Comparison of ENCODE assay signal across 1 cellular context in genomic region chr16:31458835-31459721, GRCh38.
TF ChIP-seq lines count a peak whose summit lies in the region.

Gene ARMC5 (plus strand): TSS chr16:31459501. CDS start chr16:31459525, 24 bp downstream.

TF ChIP-seq in HepG2, 621 proteins besides CTCF, POLR2A, EP300 and RAD21 (continued from another document and continues in another):
- no peak for TF ChIP-seq PRDM10 (CRISPR knock-in tag; IDR thresholded peaks at IDR 0.05; ENCODE audit: low read depth)
- TF ChIP-seq RFXAP (CRISPR knock-in tag; IDR thresholded peaks at IDR 0.05; ENCODE audit: borderline replicate concordance), result peak; percentile 81; the same call in 1 of the 2 replicates
- no peak for TF ChIP-seq THAP8 (CRISPR knock-in tag; IDR thresholded peaks at IDR 0.05; ENCODE audit: borderline replicate concordance)
- TF ChIP-seq ZFP62 (CRISPR knock-in tag; IDR thresholded peaks at IDR 0.05), result no peak
- no peak for TF ChIP-seq PRPF4 (IDR thresholded peaks at IDR 0.05; ENCODE audit: low read depth, low read length, poor library complexity, severe bottlenecking)
- TF ChIP-seq ATRX (CRISPR knock-in tag; IDR thresholded peaks at IDR 0.05; ENCODE audit: borderline replicate concordance), result no peak
- TF ChIP-seq CHD4 (IDR thresholded peaks at IDR 0.05; ENCODE audit: borderline replicate concordance, low read length), result no peak
- no peak for TF ChIP-seq BHLHE40 (IDR thresholded peaks at IDR 0.05; ENCODE audit: low read length)
- peak; percentile 67 for TF ChIP-seq NFAT5 (CRISPR knock-in tag; IDR thresholded peaks at IDR 0.05)
- TF ChIP-seq SMAD1 (CRISPR knock-in tag; IDR thresholded peaks at IDR 0.05; ENCODE audit: borderline replicate concordance, low read depth), result peak; percentile 78; the same call in 1 of the 2 replicates
- no peak; the same call in 1 of the 2 replicates for TF ChIP-seq MTF2 (CRISPR knock-in tag; IDR thresholded peaks at IDR 0.05; ENCODE audit: borderline replicate concordance)
- TF ChIP-seq MAFF (IDR thresholded peaks at IDR 0.05; ENCODE audit: low read depth, low read length), result no peak; the same call in 1 of the 2 replicates
- TF ChIP-seq ZNF33B (CRISPR knock-in tag; IDR thresholded peaks at IDR 0.05), result peak; percentile 96
- TF ChIP-seq CHD2 (IDR thresholded peaks at IDR 0.05; ENCODE audit: low read depth, low read length), result peak; percentile 59; the same call in 1 of the 2 replicates
- TF ChIP-seq KDM2A (CRISPR knock-in tag; IDR thresholded peaks at IDR 0.05; ENCODE audit: borderline replicate concordance, low read depth), result peak; percentile 92
- peak; percentile 89 for TF ChIP-seq KDM4B (CRISPR knock-in tag; IDR thresholded peaks at IDR 0.05)
- peak; percentile 49; the same call in 1 of the 2 replicates for TF ChIP-seq ZNF577 (CRISPR knock-in tag; IDR thresholded peaks at IDR 0.05; ENCODE audit: borderline replicate concordance, low read depth)
- peak; percentile 89 for TF ChIP-seq AHR (CRISPR knock-in tag; IDR thresholded peaks at IDR 0.05)
- peak; percentile 79 for TF ChIP-seq NFRKB (IDR thresholded peaks at IDR 0.05)
- peak; percentile 73 for TF ChIP-seq THRA (CRISPR knock-in tag; IDR thresholded peaks at IDR 0.05; ENCODE audit: borderline replicate concordance)
- TF ChIP-seq ZNF569 (CRISPR knock-in tag; IDR thresholded peaks at IDR 0.05; ENCODE audit: borderline replicate concordance), result no peak
- TF ChIP-seq IKZF5 (CRISPR knock-in tag; IDR thresholded peaks at IDR 0.05), result peak; percentile 68
- TF ChIP-seq MTA3 (CRISPR knock-in tag; IDR thresholded peaks at IDR 0.05), result no peak
- no peak; the same call in 1 of the 2 replicates for TF ChIP-seq NR1H2 (CRISPR knock-in tag; IDR thresholded peaks at IDR 0.05; ENCODE audit: borderline replicate concordance, low read depth)
- peak; percentile 63; the same call in 1 of the 2 replicates for TF ChIP-seq ZNF253 (CRISPR knock-in tag; IDR thresholded peaks at IDR 0.05; ENCODE audit: borderline replicate concordance)
- TF ChIP-seq ZNF614 (CRISPR knock-in tag; IDR thresholded peaks at IDR 0.05; ENCODE audit: borderline replicate concordance), result peak; percentile 78; the same call in 1 of the 2 replicates
- TF ChIP-seq RAD51 (IDR thresholded peaks at IDR 0.05; ENCODE audit: borderline replicate concordance), result no peak
- TF ChIP-seq NFIB (CRISPR knock-in tag; IDR thresholded peaks at IDR 0.05; ENCODE audit: borderline replicate concordance), result no peak
- peak; percentile 97 for TF ChIP-seq KAT8 (CRISPR knock-in tag; IDR thresholded peaks at IDR 0.05)
- peak; percentile 47 for TF ChIP-seq PRDM15 (CRISPR knock-in tag; IDR thresholded peaks at IDR 0.05)
- TF ChIP-seq ZNF383 (CRISPR knock-in tag; IDR thresholded peaks at IDR 0.05; ENCODE audit: borderline replicate concordance), result 0 out of 2 replicates have a peak, but pooled peaks have one; percentile 21
- 0 out of 2 replicates have a peak, but pooled peaks have one; percentile 4 for TF ChIP-seq RERE (CRISPR knock-in tag; IDR thresholded peaks at IDR 0.05; ENCODE audit: low read depth)
- TF ChIP-seq E2F2 (CRISPR knock-in tag; IDR thresholded peaks at IDR 0.05; ENCODE audit: borderline replicate concordance), result peak; percentile 97
- TF ChIP-seq ZMYM2 (CRISPR knock-in tag; IDR thresholded peaks at IDR 0.05), result no peak
